In the genomic region with DNA sequence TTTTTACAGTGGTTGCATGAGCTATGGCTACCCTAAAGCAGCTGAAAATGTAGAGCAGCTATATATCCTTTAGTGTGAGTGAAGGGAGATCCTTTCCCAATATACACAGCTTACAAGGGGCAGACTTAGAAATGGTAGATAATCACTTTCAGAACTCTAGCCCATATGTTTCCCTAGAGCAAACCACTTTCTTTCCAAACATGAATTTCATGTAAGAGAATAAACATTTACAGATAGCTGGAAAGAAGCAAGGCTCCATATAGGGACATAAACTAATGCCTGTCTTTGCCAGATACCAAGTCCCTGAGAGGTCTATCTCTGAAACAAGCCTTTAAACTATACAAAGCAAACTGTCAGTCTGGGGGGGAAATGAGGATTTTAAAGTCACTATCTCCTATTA, we compare ENCODE assay signal across 18 cellular contexts.
DNase-seq lines count a peak whose midpoint lies in the region; ATAC-seq and TF ChIP-seq lines count a peak whose summit lies in the region.
"Had no signal": no experiment of that assay in that cellular context is flagged by ENCODE, and none has a peak within 500 bp of the region (broad histone marks: within the 10 kb centered on the region; RNA-seq: fewer than 3 reads in every experiment).

No MANE protein-coding gene starts in this region.

- CTCF ChIA-PET in HEK293T (lab: Yijun Ruan, JAX), result no interaction called here

- peak overlapping the region in 1 of 2 donors; percentile 22 for H3K27ac Mint-ChIP-seq in activated naive CD4-positive, alpha-beta T cell treated with anti-CD3 and anti-CD28 coated beads, Interleukin-2, amount 50 U/mL, for 72 hours
- H3K27ac Mint-ChIP-seq in activated T-helper 17 cell treated with anti-CD3 and anti-CD28 coated beads, Interleukin-2, amount 50 U/mL, for 72 hours, result peak overlapping the region; percentile 82
- no peak overlapping the region for H3K27ac Mint-ChIP-seq in stimulated activated effector memory CD8-positive, alpha-beta T cell treated with anti-CD3 and anti-CD28 coated beads, Interleukin-12 subunit alpha, Interleukin-12 subunit beta, amount 100 ng/mL, for 72 hours
- no peak overlapping the region for H3K27ac Mint-ChIP-seq in type B pancreatic cell
- H3K27ac Mint-ChIP-seq: H9 had no signal

- peaks cover 7 to 31% of the 10 kb centered on the region in 2 donors for H3K36me3 Mint-ChIP-seq in activated naive CD4-positive, alpha-beta T cell treated with anti-CD3 and anti-CD28 coated beads, Interleukin-2, amount 50 U/mL, for 72 hours
- peaks cover 6% of the 10 kb centered on the region for H3K36me3 Mint-ChIP-seq in activated T-helper 17 cell treated with anti-CD3 and anti-CD28 coated beads, Interleukin-2, amount 50 U/mL, for 72 hours (ENCODE audit: low read depth)
- no peaks in the 10 kb centered on the region for H3K36me3 Mint-ChIP-seq in stimulated activated effector memory CD8-positive, alpha-beta T cell treated with anti-CD3 and anti-CD28 coated beads, Interleukin-12 subunit alpha, Interleukin-12 subunit beta, amount 100 ng/mL, for 72 hours
- H3K36me3 Mint-ChIP-seq in type B pancreatic cell, result no peaks in the 10 kb centered on the region

- H3K9me3 Mint-ChIP-seq in activated naive CD4-positive, alpha-beta T cell treated with anti-CD3 and anti-CD28 coated beads, Interleukin-2, amount 50 U/mL, for 72 hours, result peaks cover 21 to 23% of the 10 kb centered on the region in 2 donors
- peaks cover 14% of the 10 kb centered on the region for H3K9me3 Mint-ChIP-seq in activated T-helper 17 cell treated with anti-CD3 and anti-CD28 coated beads, Interleukin-2, amount 50 U/mL, for 72 hours
- peaks cover 9% of the 10 kb centered on the region for H3K9me3 Mint-ChIP-seq in stimulated activated effector memory CD8-positive, alpha-beta T cell treated with anti-CD3 and anti-CD28 coated beads, Interleukin-12 subunit alpha, Interleukin-12 subunit beta, amount 100 ng/mL, for 72 hours
- H3K9me3 Mint-ChIP-seq in type B pancreatic cell, result peaks cover 13% of the 10 kb centered on the region

- H3K4me1 Mint-ChIP-seq in activated T-helper 17 cell treated with anti-CD3 and anti-CD28 coated beads, Interleukin-2, amount 50 U/mL, for 72 hours, result peaks cover 8% of the 10 kb centered on the region
- no peaks in the 10 kb centered on the region for H3K4me1 Mint-ChIP-seq in stimulated activated effector memory CD8-positive, alpha-beta T cell treated with anti-CD3 and anti-CD28 coated beads, Interleukin-12 subunit alpha, Interleukin-12 subunit beta, amount 100 ng/mL, for 72 hours
- no peaks in the 10 kb centered on the region for H3K4me1 Mint-ChIP-seq in type B pancreatic cell (ENCODE audit: unreplicated experiment)

- no peak for DNase-seq in activated naive CD4-positive, alpha-beta T cell treated with anti-CD3 and anti-CD28 coated beads, Interleukin-2, amount 50 U/mL, for 72 hours (ENCODE audit: low spot score in 2 of 2)
- DNase-seq in activated naive CD4-positive, alpha-beta T cell treated with anti-CD3 and anti-CD28 coated beads, Interleukin-2, amount 50 U/mL, for 16 hours, result no peak
- DNase-seq in Kasumi-1 (lab: John Stamatoyannopoulos, UW) (peak; percentile 76 to 85), HEK293T (ENCODE audit: extremely low spot score) (no peak), HCEC 1CT (no peak), type B pancreatic cell (ENCODE audit: extremely low spot score, unreplicated experiment) (no peak)
- DNase-seq in stimulated activated effector memory CD8-positive, alpha-beta T cell treated with anti-CD3 and anti-CD28 coated beads, Interleukin-12 subunit alpha, Interleukin-12 subunit beta, amount 100 ng/mL, for 72 hours (ENCODE audit: low spot score in 2 of 2), result no peak
- DNase-seq: Calu3; effector CD8-positive, alpha-beta T cell; esophagus squamous epithelium; H9; heart left ventricle; mammary epithelial cell; NCI-H1436 treated with DMSO at 0.1 percent for 48 hours; testis had no signal

- peaks cover 2% of the 10 kb centered on the region for H3K27me3 Mint-ChIP-seq in activated T-helper 17 cell treated with anti-CD3 and anti-CD28 coated beads, Interleukin-2, amount 50 U/mL, for 72 hours
- peaks cover 9% of the 10 kb centered on the region for H3K27me3 Mint-ChIP-seq in type B pancreatic cell

- no peak for TF ChIP-seq CTCF in type B pancreatic cell (conservative IDR thresholded peaks at IDR 0.05)

- POLR2A ChIA-PET in HEK293T (lab: Yijun Ruan, JAX), result no interaction called here

- H3K4me3 Mint-ChIP-seq in activated T-helper 17 cell treated with anti-CD3 and anti-CD28 coated beads, Interleukin-2, amount 50 U/mL, for 72 hours, result peak overlapping the region; percentile 61
- no peak overlapping the region for H3K4me3 Mint-ChIP-seq in stimulated activated effector memory CD8-positive, alpha-beta T cell treated with anti-CD3 and anti-CD28 coated beads, Interleukin-12 subunit alpha, Interleukin-12 subunit beta, amount 100 ng/mL, for 72 hours
- no peak overlapping the region for H3K4me3 Mint-ChIP-seq in type B pancreatic cell
- H3K4me3 Mint-ChIP-seq: H9 had no signal

- ATAC-seq in activated naive CD4-positive, alpha-beta T cell treated with anti-CD3 and anti-CD28 coated beads, Interleukin-2, amount 50 U/mL, for 72 hours, result peak; percentile 29 to 57
- ATAC-seq in activated T-helper 17 cell treated with anti-CD3 and anti-CD28 coated beads, Interleukin-2, amount 50 U/mL, for 72 hours (replicated peaks), result peak; percentile 54
- ATAC-seq in stimulated activated effector memory CD8-positive, alpha-beta T cell treated with anti-CD3 and anti-CD28 coated beads, Interleukin-12 subunit alpha, Interleukin-12 subunit beta, amount 100 ng/mL, for 72 hours, result peak; percentile 42
- ATAC-seq: heart left ventricle; naive thymus-derived CD4-positive, alpha-beta T cell; SK-N-SH treated with all-trans-retinoic acid at 6 μM for 48 hours had no signal

TF ChIP-seq in HEK293T, 16 proteins besides CTCF, POLR2A, EP300 and RAD21:
- TF ChIP-seq TARDBP (IDR thresholded peaks at IDR 0.05) (no peak), ARNT (IDR thresholded peaks at IDR 0.05) (no peak), SUZ12 (IDR thresholded peaks at IDR 0.05) (no peak), HDGF (IDR thresholded peaks at IDR 0.05; ENCODE audit: borderline replicate concordance) (no peak), ELF4 (IDR thresholded peaks at IDR 0.05) (no peak), FOXA1 (IDR thresholded peaks at IDR 0.05) (no peak), LEF1 (IDR thresholded peaks at IDR 0.05; ENCODE audit: borderline replicate concordance) (no peak), FOXM1 (IDR thresholded peaks at IDR 0.05; ENCODE audit: borderline replicate concordance) (no peak), SP1 (IDR thresholded peaks at IDR 0.05) (no peak), FOXK2 (IDR thresholded peaks at IDR 0.05) (no peak), PKNOX1 (IDR thresholded peaks at IDR 0.05) (no peak)

Comparison
In these comparisons a context has a peak if more than half of its experiments do, and no peak if none do; other contexts are left out.
1. DNase-seq: peak in Kasumi-1 (2 of 2); none in activated naive CD4-positive, alpha-beta T cell treated with anti-CD3 and anti-CD28 coated beads, Interleukin-2, amount 50 U/mL, for 72 hours (0 of 2), activated naive CD4-positive, alpha-beta T cell treated with anti-CD3 and anti-CD28 coated beads, Interleukin-2, amount 50 U/mL, for 16 hours (single experiment), stimulated activated effector memory CD8-positive, alpha-beta T cell treated with anti-CD3 and anti-CD28 coated beads, Interleukin-12 subunit alpha, Interleukin-12 subunit beta, amount 100 ng/mL, for 72 hours (0 of 2), HEK293T (single experiment), HCEC 1CT (single experiment) and type B pancreatic cell (single experiment).
2. Peak in every context shown above with its lines, with median percentiles within 50 percentile points of each other: ATAC-seq.